In genomic region chr4:99683913-99684312, GRCh38 we compare ENCODE assay signal across 33 cellular contexts. TPM values are rescaled to one million over a fixed set of nuclear protein-coding genes. Genes with fewer than 3 reads are reported as not detected.
"Had no signal": no experiment of that assay in that cellular context is flagged by ENCODE, and none has a peak within 500 bp of the region (broad histone marks: within the 10 kb centered on the region; RNA-seq: fewer than 3 reads in every experiment).

No MANE protein-coding gene starts in this region.

- H3K36me3 ChIP-seq: ascending aorta, breast epithelium, esophagus muscularis mucosa, gastrocnemius medialis, heart left ventricle had no signal

- H3K4me3 ChIP-seq: ascending aorta, breast epithelium, esophagus muscularis mucosa, gastrocnemius medialis, heart left ventricle had no signal

- H3K4me1 ChIP-seq: breast epithelium, foreskin keratinocyte had no signal

- H3K9me3 ChIP-seq: ascending aorta, breast epithelium, esophagus muscularis mucosa, gastrocnemius medialis had no signal

- DNase-seq: activated CD4-positive, alpha-beta memory T cell treated with anti-CD3 and anti-CD28 coated beads for 36 hours; activated CD4-positive, alpha-beta T cell treated with anti-CD3 and anti-CD28 coated beads for 36 hours; activated CD4-positive, alpha-beta T cell treated with anti-CD3 and anti-CD28 coated beads, Interleukin-2, amount 10 ng/mL, durations not matched to agents 24 days and 14 days; activated CD4-positive, CD25-positive, alpha-beta regulatory T cell; activated CD4-positive, CD25-positive, alpha-beta regulatory T cell treated with anti-CD3 and anti-CD28 coated beads, Interleukin-2, amount 50 U/mL, for 72 hours; activated CD8-positive, alpha-beta memory T cell treated with anti-CD3 and anti-CD28 coated beads, Interleukin-2, amount 10 ng/mL, durations not matched to agents 7 days and 5 days; activated CD8-positive, alpha-beta memory T cell treated with anti-CD3 and anti-CD28 coated beads, Interleukin-2, amount 50 U/mL, for 4 hours; activated CD8-positive, alpha-beta T cell treated with anti-CD3 and anti-CD28 coated beads, Interleukin-2, amount 10 ng/mL, durations not matched to agents 7 days and 5 days; activated effector memory CD4-positive, alpha-beta T cell treated with anti-CD3 and anti-CD28 coated beads, Interleukin-2, amount 50 U/mL, for 16 hours; activated naive CD4-positive, alpha-beta T cell treated with anti-CD3 and anti-CD28 coated beads for 36 hours; activated naive CD8-positive, alpha-beta T cell treated with anti-CD3 and anti-CD28 coated beads, Interleukin-2, amount 10 ng/mL, durations not matched to agents 7 days and 5 days; activated T-cell treated with anti-CD3 and anti-CD28 coated beads, Interleukin-2, amount 50 U/mL, for 1 hour; activated T-cell treated with anti-CD3 and anti-CD28 coated beads, Interleukin-2, amount 50 U/mL, for 48 hours; caudate nucleus; cortex of kidney; dermis blood vessel endothelial cell; effector CD4-positive, alpha-beta T cell; effector memory CD8-positive, alpha-beta T cell; erythroblast; foreskin keratinocyte; gastrocnemius medialis; glutamatergic neuron; heart left ventricle; T-helper 2 cell had no signal

- ATAC-seq: activated CD4-positive, alpha-beta T cell treated with anti-CD3 and anti-CD28 coated beads for 36 hours; activated CD8-positive, alpha-beta memory T cell treated with anti-CD3 and anti-CD28 coated beads, Interleukin-2, amount 10 ng/mL, durations not matched to agents 7 days and 5 days; activated CD8-positive, alpha-beta T cell treated with anti-CD3 and anti-CD28 coated beads, Interleukin-2, amount 10 ng/mL, durations not matched to agents 7 days and 5 days; activated naive CD4-positive, alpha-beta T cell treated with anti-CD3 and anti-CD28 coated beads, Interleukin-2, amount 50 U/mL, for 72 hours; effector memory CD8-positive, alpha-beta T cell; foreskin keratinocyte; gastrocnemius medialis; heart left ventricle had no signal

- H3K27ac ChIP-seq: ascending aorta, breast epithelium, esophagus muscularis mucosa, foreskin keratinocyte, gastrocnemius medialis, heart left ventricle had no signal

- H3K27me3 ChIP-seq: ascending aorta, breast epithelium, esophagus muscularis mucosa, gastrocnemius medialis, heart left ventricle had no signal

RNA-seq across cellular contexts. Expression of gene C4orf54, which starts 26.3 kb away (rescaled TPM):
- total RNA-seq: activated CD4-positive, alpha-beta memory T cell treated with anti-CD3 and anti-CD28 coated beads for 36 hours; activated CD4-positive, alpha-beta T cell treated with anti-CD3 and anti-CD28 coated beads for 36 hours; activated CD4-positive, alpha-beta T cell treated with anti-CD3 and anti-CD28 coated beads, Interleukin-2, amount 10 ng/mL, durations not matched to agents 24 days and 14 days; activated CD8-positive, alpha-beta memory T cell treated with anti-CD3 and anti-CD28 coated beads for 36 hours; activated CD8-positive, alpha-beta memory T cell treated with anti-CD3 and anti-CD28 coated beads, Interleukin-2, amount 10 ng/mL, durations not matched to agents 7 days and 5 days; activated CD8-positive, alpha-beta T cell treated with anti-CD3 and anti-CD28 coated beads, Interleukin-2, amount 10 ng/mL, durations not matched to agents 7 days and 5 days; activated naive CD4-positive, alpha-beta T cell treated with anti-CD3 and anti-CD28 coated beads for 36 hours; activated naive CD4-positive, alpha-beta T cell treated with anti-CD3 and anti-CD28 coated beads, Interleukin-2, amount 50 U/mL, for 72 hours; activated naive CD8-positive, alpha-beta T cell treated with anti-CD3 and anti-CD28 coated beads, Interleukin-2, amount 10 ng/mL, durations not matched to agents 7 days and 5 days; activated T-helper 1 cell treated with anti-CD3 and anti-CD28 coated beads, Interleukin-12 subunit alpha, Interleukin-12 subunit beta, Interleukin-2, Interleukin-4 antibody, amounts not matched to agents 30 ng/mL and 10 ng/mL and 1 ng/mL, durations not matched to agents 14 hours and 24 hours and 36 hours; activated T-helper 2 cell treated with anti-CD3 and anti-CD28 coated beads, Interferon-gamma antibody, Interleukin-2, Interleukin-4, amounts not matched to agents 10 μg/mL and 5 μg/mL and 100 μg/mL, durations not matched to agents 14 hours and 24 hours and 36 hours; ascending aorta; breast epithelium; chondrocyte; foreskin keratinocyte; T-helper 1 cell treated with Interleukin-12 subunit alpha and Interleukin-12 subunit beta and Interleukin-4 antibody, amounts not matched to agents 30 ng/mL and 1 ng/mL, for 36 hours had no signal
